9 cellular contexts compared by ENCODE assay signal in genomic region chr2:191051825-191052778, GRCh38. TPM values are rescaled to one million over a fixed set of nuclear protein-coding genes. Genes with fewer than 3 reads are reported as not detected.
DNase-seq lines count a peak whose midpoint lies in the region; ATAC-seq and TF ChIP-seq lines count a peak whose summit lies in the region.
"Had no signal": no experiment of that assay in that cellular context is flagged by ENCODE, and none has a peak within 500 bp of the region (broad histone marks: within the 10 kb centered on the region; RNA-seq: fewer than 3 reads in every experiment).

No MANE protein-coding gene starts in this region.

- TF ChIP-seq CTCF in LNCaP clone FGC (IDR thresholded peaks at IDR 0.05; ENCODE audit: control insufficient read depth, extremely low read depth, insufficient read depth) = peak; percentile 60
- peak; percentile 54 for TF ChIP-seq CTCF in epithelial cell of esophagus (IDR thresholded peaks at IDR 0.05; ENCODE audit: insufficient read depth, low read depth, low read length, missing control alignments)
- TF ChIP-seq CTCF in neural cell (IDR thresholded peaks at IDR 0.05; ENCODE audit: poor library complexity, severe bottlenecking) = peak; percentile 70

- no peak overlapping the region for H3K9ac ChIP-seq in neural cell (ENCODE audit: low read length)

- peak; percentile 68 for DNase-seq in CD1c-positive myeloid dendritic cell (ENCODE audit: extremely low spot score)
- DNase-seq in LNCaP clone FGC (ENCODE audit: low read depth) = no peak
- DNase-seq in SIG-M5 (lab: John Stamatoyannopoulos, UW) = peak; percentile 30
- DNase-seq in epithelial cell of esophagus (ENCODE audit: low read depth) = peak; percentile 65
- no peak for DNase-seq in activated gamma-delta T cell (lab: John Stamatoyannopoulos, UW)
- DNase-seq in activated naive CD4-positive, alpha-beta T cell treated with anti-CD3 and anti-CD28 coated beads, Interleukin-2, amount 50 U/mL, for 16 hours = no peak

- no peak overlapping the region for H2AFZ ChIP-seq in neural cell (ENCODE audit: low read depth, low read length)

- H3F3A ChIP-seq in neural cell (ENCODE audit: insufficient read depth, low read length, poor library complexity, severe bottlenecking) = no peaks in the 10 kb centered on the region

- no peaks in the 10 kb centered on the region for H3K27me3 ChIP-seq in neural cell (ENCODE audit: insufficient read depth, low read depth, low read length)

- no peak overlapping the region for H3K27ac ChIP-seq in neural cell (ENCODE audit: low read length)
- H3K27ac ChIP-seq: SJCRH30 had no signal

- no peak overlapping the region for H3K4me2 ChIP-seq in neural cell (ENCODE audit: low read length)

- no peaks in the 10 kb centered on the region for H3K9me2 ChIP-seq in neural cell (ENCODE audit: insufficient read depth, low read length)

- ATAC-seq in GM18511 (IDR thresholded peaks at IDR 0.05; ENCODE audit: unreplicated experiment) = peak; percentile 57

- no peaks in the 10 kb centered on the region for H3K9me3 ChIP-seq in neural cell (ENCODE audit: low read length)
- H3K9me3 ChIP-seq: SJCRH30 had no signal

- H3K4me3 ChIP-seq in LNCaP clone FGC (ENCODE audit: low read depth, low read length) (no peak overlapping the region), epithelial cell of esophagus (ENCODE audit: low read length) (no peak overlapping the region), neural cell (ENCODE audit: low read length) (no peak overlapping the region)
- H3K4me3 ChIP-seq: SJCRH30 had no signal

- TF ChIP-seq EP300 in neural cell (conservative IDR thresholded peaks at IDR 0.05; ENCODE audit: poor library complexity, severe bottlenecking) = no peak

- H4K20me1 ChIP-seq in neural cell (ENCODE audit: insufficient read depth) = no peaks in the 10 kb centered on the region

- H3K36me3 ChIP-seq in neural cell (ENCODE audit: insufficient read depth, low read length) = no peaks in the 10 kb centered on the region
- H3K36me3 ChIP-seq: SJCRH30 had no signal

- peak; percentile 74 for TF ChIP-seq RAD21 in neural cell (conservative IDR thresholded peaks at IDR 0.05)

- no peaks in the 10 kb centered on the region for H3K79me2 ChIP-seq in neural cell (replicated peaks; ENCODE audit: insufficient read depth, low read length)

TF ChIP-seq in neural cell, 6 proteins besides CTCF, POLR2A, EP300 and RAD21:
- TF ChIP-seq POLR2AphosphoS5 (IDR thresholded peaks at IDR 0.05) = no peak
- TF ChIP-seq EZH2 (IDR thresholded peaks at IDR 0.05; ENCODE audit: borderline replicate concordance, insufficient read depth, low read length, poor library complexity, severe bottlenecking) = no peak
- TF ChIP-seq SMC3 (conservative IDR thresholded peaks at IDR 0.05; ENCODE audit: poor library complexity) = peak; percentile 64
- no peak for TF ChIP-seq TAF1 (IDR thresholded peaks at IDR 0.05; ENCODE audit: low read depth)

RNA-seq across cellular contexts. Expression of gene STAT1, which starts 38.1 kb away (rescaled TPM):
- 4.2 and 4.9 TPM in 2 replicates for polyA plus RNA-seq in neural cell
- 10.2 and 14.4 TPM in 2 replicates for polyA minus RNA-seq in neural cell

Comparison
In these comparisons a context has a peak if more than half of its experiments do, and no peak if none do; other contexts are left out.
1. DNase-seq: peak in CD1c-positive myeloid dendritic cell (single experiment), SIG-M5 (single experiment) and epithelial cell of esophagus (single experiment); none in LNCaP clone FGC (single experiment), activated gamma-delta T cell (single experiment) and activated naive CD4-positive, alpha-beta T cell treated with anti-CD3 and anti-CD28 coated beads, Interleukin-2, amount 50 U/mL, for 16 hours (single experiment).
2. Peak in every context shown above with its lines, with median percentiles within 50 percentile points of each other: CTCF ChIP-seq.